In the genomic region with DNA sequence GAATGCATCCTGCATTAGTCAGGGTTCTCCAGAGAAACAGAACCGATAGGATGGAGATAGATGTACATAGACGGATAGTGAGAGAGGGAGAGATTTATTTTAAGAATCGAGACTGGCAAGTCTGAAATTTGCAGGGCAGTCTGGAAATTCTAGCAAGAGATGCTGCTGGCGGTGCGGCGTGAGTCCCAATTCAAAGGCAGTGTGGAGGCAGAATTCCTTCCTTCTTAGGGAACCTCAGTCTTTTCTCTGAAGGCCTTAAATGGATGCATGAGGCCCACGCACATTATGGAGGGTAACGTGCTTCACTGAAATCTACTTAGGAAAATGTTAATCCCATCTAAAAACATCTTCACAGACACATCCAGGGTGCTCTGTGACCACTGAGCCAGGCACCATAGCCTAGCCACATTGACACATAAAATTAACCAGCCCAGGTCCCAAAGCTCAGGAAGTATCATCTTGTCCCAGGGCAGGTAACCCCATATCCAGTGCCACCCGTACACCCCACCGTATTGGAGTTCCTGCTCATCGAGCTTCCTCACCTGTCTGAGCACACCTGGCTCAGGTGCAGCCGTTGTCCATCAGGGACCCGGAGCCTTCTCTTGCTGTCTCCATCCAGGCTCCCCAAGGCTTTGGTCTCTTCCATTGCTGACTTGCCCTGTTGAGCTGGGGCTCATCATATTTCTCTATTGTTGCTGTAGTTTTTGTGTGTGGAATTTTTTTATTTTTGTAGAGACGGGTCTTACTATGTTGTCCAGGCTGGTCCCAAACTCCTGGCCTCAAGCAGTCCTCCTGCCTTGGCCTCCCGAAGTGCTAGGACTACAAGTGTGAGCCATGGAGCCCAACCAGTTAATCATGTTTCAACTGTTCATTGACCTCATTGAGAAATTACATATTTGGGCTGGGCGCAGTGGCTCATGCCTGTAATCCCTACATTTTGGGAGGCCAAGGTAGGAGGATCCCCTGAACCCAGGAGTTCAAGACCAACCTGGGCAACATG, we compare ENCODE assay signal across 1 cellular context.
TF ChIP-seq lines count a peak whose summit lies in the region.

No MANE protein-coding gene starts in this region.

TF ChIP-seq in K562, 482 proteins besides CTCF, POLR2A, EP300 and RAD21 (continued from another document):
- no peak for TF ChIP-seq ZC3H11A (IDR thresholded peaks at IDR 0.05; ENCODE audit: low read depth, low read length)
